Comparison of ENCODE assay signal across 20 cellular contexts in genomic region chr9:110472111-110472510, GRCh38.
DNase-seq lines count a peak whose midpoint lies in the region; ATAC-seq and TF ChIP-seq lines count a peak whose summit lies in the region.
"Had no signal": no experiment of that assay in that cellular context is flagged by ENCODE, and none has a peak within 500 bp of the region (broad histone marks: within the 10 kb centered on the region; RNA-seq: fewer than 3 reads in every experiment).

No MANE protein-coding gene starts in this region.

- no peaks in the 10 kb centered on the region for H4K20me1 ChIP-seq in GM23338 (replicated peaks; ENCODE audit: insufficient read depth)
- H4K20me1 ChIP-seq: BLaER1 treated with 17β-estradiol and CSF1 and Interleukin-3, amounts not matched to agents 10 nM and 100 nM had no signal

- H3K4me1 ChIP-seq in GM23338 (ENCODE audit: insufficient read depth): peaks cover 9% of the 10 kb centered on the region; the same call in 1 of the 2 replicates
- H3K4me1 ChIP-seq: A549; BE2C; BLaER1 treated with 17β-estradiol and CSF1 and Interleukin-3, amounts not matched to agents 10 nM and 100 nM; HAP-1 had no signal

- peak overlapping the region; percentile 13; the same call in 1 of the 2 replicates for H3K27ac Mint-ChIP-seq in GM23338
- H3K27ac Mint-ChIP-seq: CD14-positive monocyte; CD4-positive, alpha-beta T cell; CD8-positive, alpha-beta memory T cell; HFFc6 had no signal

- no peak overlapping the region for H3K27ac ChIP-seq in GM23338 (ENCODE audit: low read depth)
- H3K27ac ChIP-seq: A549; BLaER1 treated with 17β-estradiol and CSF1 and Interleukin-3, amounts not matched to agents 10 nM and 100 nM had no signal

- ATAC-seq in GM23338 (no peak), GM18873 (IDR thresholded peaks at IDR 0.05; ENCODE audit: low FRiP score, unreplicated experiment) (no peak), HG03571 (IDR thresholded peaks at IDR 0.05; ENCODE audit: unreplicated experiment) (no peak)
- ATAC-seq: A549 had no signal

- H3K79me2 ChIP-seq in GM23338 (replicated peaks; ENCODE audit: insufficient read depth): no peaks in the 10 kb centered on the region

- peaks cover 6% of the 10 kb centered on the region; the same call in 2 of the 3 replicates for H3K4me1 Mint-ChIP-seq in GM23338
- H3K4me1 Mint-ChIP-seq: CD14-positive monocyte; CD8-positive, alpha-beta memory T cell had no signal

- H3K27me3 Mint-ChIP-seq in GM23338 (ENCODE audit: insufficient read depth, low read depth, poor library complexity): no peaks in the 10 kb centered on the region
- H3K27me3 Mint-ChIP-seq: CD4-positive, alpha-beta T cell; CD8-positive, alpha-beta memory T cell had no signal

- no peaks in the 10 kb centered on the region for H3K9me3 Mint-ChIP-seq in GM23338
- H3K9me3 Mint-ChIP-seq: CD14-positive monocyte; CD4-positive, alpha-beta T cell; HFFc6 had no signal

- H2AFZ ChIP-seq in GM23338: no peak overlapping the region

- H3K36me3 ChIP-seq in GM23338 (ENCODE audit: insufficient read depth): no peaks in the 10 kb centered on the region
- H3K36me3 ChIP-seq: BE2C; BLaER1 treated with 17β-estradiol and CSF1 and Interleukin-3, amounts not matched to agents 10 nM and 100 nM; HAP-1 had no signal

- no peak overlapping the region for H3K4me3 ChIP-seq in GM23338
- H3K4me3 ChIP-seq: A549; BLaER1 treated with 17β-estradiol and CSF1 and Interleukin-3, amounts not matched to agents 10 nM and 100 nM; HAP-1 had no signal

- TF ChIP-seq CTCF in GM23338 (conservative IDR thresholded peaks at IDR 0.05; ENCODE audit: low read depth in 2 of 2): no peak

- peak; percentile 9 for DNase-seq in NCI-H748 (lab: John Stamatoyannopoulos, UW; ENCODE audit: unreplicated experiment)
- no peak for DNase-seq in NCI-H748 treated with DMSO at 0.1 percent for 48 hours (lab: John Stamatoyannopoulos, UW)
- no peak for DNase-seq in GM23338 (ENCODE audit: low spot score)
- DNase-seq in cerebellum (ENCODE audit: low spot score): peak; percentile 34
- DNase-seq: 8988T; ACHN; AML-193; BE2C; CD4-positive, alpha-beta T cell; CD8-positive, alpha-beta memory T cell; DMS53; DMS79 treated with DMSO at 0.1 percent for 48 hours; GOT3; HFFc6 had no signal

- H3K9me2 ChIP-seq in GM23338 (ENCODE audit: insufficient read depth): no peaks in the 10 kb centered on the region

- H3F3A ChIP-seq in GM23338 (replicated peaks; ENCODE audit: low read depth): no peaks in the 10 kb centered on the region

- H3K4me3 Mint-ChIP-seq in GM23338: no peak overlapping the region
- H3K4me3 Mint-ChIP-seq: CD14-positive monocyte; CD4-positive, alpha-beta T cell; CD8-positive, alpha-beta memory T cell; HFFc6 had no signal

- H3K36me3 Mint-ChIP-seq in GM23338 (ENCODE audit: low read depth): no peaks in the 10 kb centered on the region
- H3K36me3 Mint-ChIP-seq: CD14-positive monocyte; CD8-positive, alpha-beta memory T cell had no signal

- H3K4me2 ChIP-seq in GM23338: no peak overlapping the region
- H3K4me2 ChIP-seq: A549; BLaER1 treated with 17β-estradiol and CSF1 and Interleukin-3, amounts not matched to agents 10 nM and 100 nM had no signal

- no peaks in the 10 kb centered on the region for H3K27me3 ChIP-seq in GM23338 (ENCODE audit: insufficient read depth)
- H3K27me3 ChIP-seq: BE2C; BLaER1 treated with 17β-estradiol and CSF1 and Interleukin-3, amounts not matched to agents 10 nM and 100 nM had no signal

TF ChIP-seq in GM23338, 12 proteins besides CTCF, POLR2A, EP300 and RAD21 (continues in another document):
- no peak for TF ChIP-seq CREB1 (CRISPR knock-in tag; IDR thresholded peaks at IDR 0.05; ENCODE audit: low read depth)
- TF ChIP-seq, protein P1, sequence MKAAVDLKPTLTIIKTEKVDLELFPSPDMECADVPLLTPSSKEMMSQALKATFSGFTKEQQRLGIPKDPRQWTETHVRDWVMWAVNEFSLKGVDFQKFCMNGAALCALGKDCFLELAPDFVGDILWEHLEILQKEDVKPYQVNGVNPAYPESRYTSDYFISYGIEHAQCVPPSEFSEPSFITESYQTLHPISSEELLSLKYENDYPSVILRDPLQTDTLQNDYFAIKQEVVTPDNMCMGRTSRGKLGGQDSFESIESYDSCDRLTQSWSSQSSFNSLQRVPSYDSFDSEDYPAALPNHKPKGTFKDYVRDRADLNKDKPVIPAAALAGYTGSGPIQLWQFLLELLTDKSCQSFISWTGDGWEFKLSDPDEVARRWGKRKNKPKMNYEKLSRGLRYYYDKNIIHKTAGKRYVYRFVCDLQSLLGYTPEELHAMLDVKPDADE (IDR thresholded peaks at IDR 0.05): no peak
- no peak for TF ChIP-seq ZNF331 (CRISPR knock-in tag; IDR thresholded peaks at IDR 0.05; ENCODE audit: low read depth)
- no peak for TF ChIP-seq NANOG (IDR thresholded peaks at IDR 0.05; ENCODE audit: borderline replicate concordance)
- no peak for TF ChIP-seq STAT1 (IDR thresholded peaks at IDR 0.05; ENCODE audit: unreplicated experiment)
- TF ChIP-seq ZNF114 (CRISPR knock-in tag; IDR thresholded peaks at IDR 0.05): no peak
- no peak for TF ChIP-seq EZH2phosphoT487 (IDR thresholded peaks at IDR 0.05; ENCODE audit: unreplicated experiment)
- no peak for TF ChIP-seq EZH2 (IDR thresholded peaks at IDR 0.05; ENCODE audit: low read depth, unreplicated experiment)
- no peak for TF ChIP-seq ZNF462 (CRISPR knock-in tag; IDR thresholded peaks at IDR 0.05)
- TF ChIP-seq POLR2AphosphoS5 (IDR thresholded peaks at IDR 0.05; ENCODE audit: low read depth): no peak

Comparison
In these comparisons a context has a peak if more than half of its experiments do, and no peak if none do; other contexts are left out.
1. DNase-seq: peak in NCI-H748 (single experiment) and cerebellum (single experiment); none in NCI-H748 treated with DMSO at 0.1 percent for 48 hours (single experiment) and GM23338 (single experiment).